In the genomic region with DNA sequence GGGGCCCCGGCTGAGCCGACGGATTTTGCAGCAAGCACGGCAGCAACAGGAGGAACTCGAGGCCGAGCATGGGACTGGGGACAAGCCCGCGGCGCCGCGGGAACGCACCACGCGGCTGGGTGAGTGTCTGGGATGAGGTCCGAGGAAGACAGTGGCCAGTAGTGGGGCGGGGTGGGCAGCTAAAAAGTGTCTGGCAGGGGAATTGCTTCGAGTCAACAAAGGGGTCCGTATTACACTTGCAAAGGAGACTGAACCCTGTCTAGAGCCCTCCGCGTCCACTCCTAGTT, we compare ENCODE assay signal across 8 cellular contexts. TPM values are rescaled to one million over a fixed set of nuclear protein-coding genes. Genes with fewer than 3 reads are reported as not detected.
DNase-seq lines count a peak whose midpoint lies in the region; ATAC-seq, FAIRE-seq and TF ChIP-seq lines count a peak whose summit lies in the region.

No MANE protein-coding gene starts in this region.

- H3K79me1 ChIP-seq in H1 (ENCODE audit: low read depth, low read length), result peaks cover 14% of the 10 kb centered on the region

- H3K9me3 ChIP-seq in OCI-LY1 (ENCODE audit: low read length) (no peaks in the 10 kb centered on the region), H1 (ENCODE audit: insufficient read depth in 2 of 2, low read depth in 1 of 2, low read length in 1 of 2) (no peaks in the 10 kb centered on the region)

- peaks cover 28% of the 10 kb centered on the region for H3K36me3 ChIP-seq in OCI-LY1 (ENCODE audit: insufficient read depth, low read length)
- H3K36me3 ChIP-seq in H1 (ENCODE audit: control insufficient read depth in 2 of 4, insufficient read depth in 4 of 4, low read length in 3 of 4), result peaks cover 4 to 21% (median 13%) of the 10 kb centered on the region in 4 experiments; a peak in 7 of 8 replicates

- peak overlapping the region; percentile 60; the same call in 1 of the 2 replicates for H3K18ac ChIP-seq in H1 (ENCODE audit: extremely low read depth, low read length)

- H3K27ac ChIP-seq in OCI-LY1 (ENCODE audit: low read depth, low read length, poor library complexity, severe bottlenecking), result peak overlapping the region; percentile 5
- peak overlapping the region; percentile 98 for H3K27ac ChIP-seq in H1 (ENCODE audit: low read depth, low read length)

- peak overlapping the region; percentile 82 for H2BK5ac ChIP-seq in H1 (ENCODE audit: low read depth, low read length)

- no peaks in the 10 kb centered on the region for H3K9me2 ChIP-seq in OCI-LY1 (ENCODE audit: low read depth, low read length)

- peak; percentile 18 to 25 for ATAC-seq in activated T-cell treated with anti-CD3 and anti-CD28 coated beads, Interleukin-2, amount 50 U/mL, for 72 hours (replicated peaks in 1 of 2)
- ATAC-seq in GM19328 (IDR thresholded peaks at IDR 0.05; ENCODE audit: unreplicated experiment), result no peak

- H2BK120ac ChIP-seq in H1 (replicated peaks; ENCODE audit: low read depth, low read length), result no peak overlapping the region

- no peak for FAIRE-seq in H1 (lab: Jason Lieb, UNC)

- H3F3A ChIP-seq in OCI-LY1 (ENCODE audit: insufficient read depth, low read length), result no peaks in the 10 kb centered on the region

- WGBS in H1 (ENCODE audit: extremely low coverage in 1 of 2, insufficient coverage in 1 of 2, insufficient read length in 1 of 2, insufficient replicate concordance in 2 of 2, low coverage in 1 of 2, low lambda C conversion rate in 2 of 2, missing lambda C conversion rate in 1 of 2), 2 experiments, result 0% methylated on average over 14 of the region's 20 CpGs; no CpG with 5 or more reads in 1 of the 2 experiments

- peaks cover 20 to 26% of the 10 kb centered on the region in 2 donors for H3K36me3 Mint-ChIP-seq in activated T-cell treated with anti-CD3 and anti-CD28 coated beads, Interleukin-2, amount 50 U/mL, for 72 hours (ENCODE audit: insufficient read depth in 2 of 2)
- peaks cover 19% of the 10 kb centered on the region for H3K36me3 Mint-ChIP-seq in nephron (ENCODE audit: low read depth)

- H2BK20ac ChIP-seq in H1 (ENCODE audit: low read length), result no peak overlapping the region

- H3K79me2 ChIP-seq in OCI-LY1 (ENCODE audit: insufficient read depth, low read length), result peaks cover 57% of the 10 kb centered on the region
- H3K79me2 ChIP-seq in H1 (ENCODE audit: control insufficient read depth in 1 of 2, insufficient read depth in 2 of 2, low read length in 2 of 2), result peaks cover 36 to 59% of the 10 kb centered on the region in 2 experiments

- H2BK12ac ChIP-seq in H1 (ENCODE audit: low read depth, low read length), result peak overlapping the region; percentile 41; the same call in 1 of the 2 replicates

- no peak overlapping the region for H3K56ac ChIP-seq in H1 (replicated peaks; ENCODE audit: insufficient read length, low read depth, low read length)

- no peak for TF ChIP-seq POLR2A in H1 (IDR thresholded peaks at IDR 0.05; ENCODE audit: control extremely low read depth in 1 of 2, low read depth in 2 of 2, low read length in 2 of 2)

- POLR2A ChIA-PET in H1 (lab: Charles Lee; ENCODE audit: partially characterized antibody), result interaction anchor here (0.7 to 12.2 kb wide), 27 partner anchors 9 to 725 kb away, joined by 3 to 235 read pairs (median 5); a partner anchor contains a TSS

- H4K5ac ChIP-seq in H1 (ENCODE audit: insufficient read length, low read depth, low read length), result peak overlapping the region; percentile 68

- peak overlapping the region; percentile 86 for H3K4me3 ChIP-seq in OCI-LY1 (ENCODE audit: low read depth, low read length, poor library complexity, severe bottlenecking)
- H3K4me3 ChIP-seq in H1 (ENCODE audit: extremely low read depth in 1 of 4, insufficient read depth in 2 of 4, low read depth in 3 of 4, low read length in 4 of 4), result peak overlapping the region; percentile 79 to 98 (median 87)

- H3K4me3 Mint-ChIP-seq in activated T-cell treated with anti-CD3 and anti-CD28 coated beads, Interleukin-2, amount 50 U/mL, for 72 hours, result peak overlapping the region; percentile 93 to 99
- peak overlapping the region; percentile 99 to 100 (median 99) for H3K4me3 Mint-ChIP-seq in nephron

- H2BK15ac ChIP-seq in H1 (ENCODE audit: low read length), result no peak overlapping the region

- H4K8ac ChIP-seq in H1 (ENCODE audit: extremely low read depth, insufficient read depth, low read length), result peak overlapping the region; percentile 99; the same call in 1 of the 2 replicates

- H3K27me3 ChIP-seq in OCI-LY1 (ENCODE audit: insufficient read depth, low read length) (no peaks in the 10 kb centered on the region), H1 (replicated peaks in 1 of 4; ENCODE audit: control insufficient read depth in 3 of 4, extremely low read depth in 1 of 4, insufficient read depth in 3 of 4, low read length in 3 of 4) (no peaks in the 10 kb centered on the region)

- H2AFZ ChIP-seq in OCI-LY1 (ENCODE audit: low read length) (no peak overlapping the region), H1 (ENCODE audit: low read length) (no peak overlapping the region)

- TF ChIP-seq CTCF in OCI-LY1 (IDR thresholded peaks at IDR 0.05; ENCODE audit: low read length) (no peak), H1 (IDR thresholded peaks at IDR 0.05; ENCODE audit: control extremely low read depth in 1 of 3, insufficient read depth in 1 of 3, low read depth in 1 of 3, low read length in 3 of 3) (no peak), nephron (IDR thresholded peaks at IDR 0.05; ENCODE audit: unreplicated experiment in 3 of 3) (no peak)

- H3K23me2 ChIP-seq in H1 (ENCODE audit: low read depth, low read length), result peaks cover 8% of the 10 kb centered on the region; the same call in 1 of the 2 replicates

- H3K4me1 ChIP-seq in OCI-LY1 (ENCODE audit: insufficient read depth, low read length, severe bottlenecking) (peaks cover 30% of the 10 kb centered on the region), H1 (replicated peaks in 1 of 4; ENCODE audit: control insufficient read depth in 3 of 4, insufficient read depth in 4 of 4, low read length in 3 of 4) (peaks cover 1 to 11% (median 4%) of the 10 kb centered on the region in 4 experiments; a peak in 3 of 7 replicates)

- no peaks in the 10 kb centered on the region for H4K20me1 ChIP-seq in OCI-LY1 (ENCODE audit: insufficient read depth, low read length)
- peaks cover 11% of the 10 kb centered on the region in 2 experiments for H4K20me1 ChIP-seq in H1 (replicated peaks in 1 of 2; ENCODE audit: control insufficient read depth in 1 of 2, insufficient read depth in 2 of 2, low read length in 2 of 2)

- CTCF ChIA-PET in H1 (lab: Charles Lee; ENCODE audit: partially characterized antibody), result interaction anchor here (0.8 to 11.4 kb wide), 24 partner anchors 8 to 179 kb away, joined by 3 to 166 read pairs (median 5); a partner anchor contains a TSS

- peaks cover 62% of the 10 kb centered on the region for H3K4me1 Mint-ChIP-seq in activated T-cell treated with anti-CD3 and anti-CD28 coated beads, Interleukin-2, amount 50 U/mL, for 72 hours (ENCODE audit: low read depth)
- peaks cover 46% of the 10 kb centered on the region for H3K4me1 Mint-ChIP-seq in nephron

- H3K27ac Mint-ChIP-seq in activated T-cell treated with anti-CD3 and anti-CD28 coated beads, Interleukin-2, amount 50 U/mL, for 72 hours, result peak overlapping the region; percentile 96
- H3K27ac Mint-ChIP-seq in nephron, result peak overlapping the region; percentile 99 to 100 (median 100)

- H3K9ac ChIP-seq in OCI-LY1 (ENCODE audit: low read length) (peak overlapping the region; percentile 86), H1 (replicated peaks in 1 of 4; ENCODE audit: extremely low read depth in 1 of 4, low read depth in 3 of 4, low read length in 3 of 4) (peak overlapping the region; percentile 88 to 95 (median 94))

- peak overlapping the region; percentile 18 for H2AK5ac ChIP-seq in H1 (ENCODE audit: low read depth, low read length)

- no peak for TF ChIP-seq RAD21 in H1 (IDR thresholded peaks at IDR 0.05 in 1 of 2, conservative IDR thresholded peaks at IDR 0.05 in 1 of 2; ENCODE audit: low read depth in 2 of 2, low read length in 2 of 2)

- DNase-seq in activated T-cell treated with anti-CD3 and anti-CD28 coated beads, Interleukin-2, amount 50 U/mL, for 72 hours, result no peak
- DNase-seq in activated T-cell treated with anti-CD3 and anti-CD28 coated beads, Interleukin-2, amount 50 U/mL, for 1 hour, result no peak
- DNase-seq in H1 (ENCODE audit: low read depth in 1 of 2, low spot score in 2 of 2) (no peak), SHP77 (lab: John Stamatoyannopoulos, UW) (no peak), GM19240 (ENCODE audit: insufficient read length, low spot score) (no peak)

- H3K14ac ChIP-seq in H1 (ENCODE audit: insufficient read length), result no peak overlapping the region

- TF ChIP-seq EP300 in H1 (IDR thresholded peaks at IDR 0.05; ENCODE audit: borderline replicate concordance in 1 of 2, low read depth in 2 of 2, low read length in 2 of 2), result no peak

- H3K23ac ChIP-seq in H1 (ENCODE audit: insufficient read length), result no peak overlapping the region

- H3K9me3 Mint-ChIP-seq in activated T-cell treated with anti-CD3 and anti-CD28 coated beads, Interleukin-2, amount 50 U/mL, for 72 hours, result no peaks in the 10 kb centered on the region
- H3K9me3 Mint-ChIP-seq in nephron, result no peaks in the 10 kb centered on the region

- H4K91ac ChIP-seq in H1 (replicated peaks; ENCODE audit: insufficient read length, low read length), result no peak overlapping the region

- no peak overlapping the region for H3K4ac ChIP-seq in H1 (replicated peaks; ENCODE audit: insufficient read length, low read depth, low read length)

- peak overlapping the region; percentile 100 for H3K4me2 ChIP-seq in OCI-LY1 (ENCODE audit: low read length)
- H3K4me2 ChIP-seq in H1 (ENCODE audit: insufficient read depth in 1 of 2, low read depth in 2 of 2, low read length in 2 of 2), result peak overlapping the region; percentile 94 to 96

- no peaks in the 10 kb centered on the region for H3K27me3 Mint-ChIP-seq in activated T-cell treated with anti-CD3 and anti-CD28 coated beads, Interleukin-2, amount 50 U/mL, for 72 hours (ENCODE audit: low read depth)
- no peaks in the 10 kb centered on the region for H3K27me3 Mint-ChIP-seq in nephron (ENCODE audit: low read depth)

RNA-seq across cellular contexts. Expression of a gene that starts 0.4 kb away (rescaled TPM):
- 10 to 100 TPM; 30.4 to 38.1 TPM for total RNA-seq in activated T-cell treated with anti-CD3 and anti-CD28 coated beads, Interleukin-2, amount 50 U/mL, for 72 hours
- 43.9 and 49.2 TPM in 2 replicates for total RNA-seq in H1 (2021; fragmentation: NEBNext Ultra II Directional; extraction: Animal tissue kit (Norgen Biotek cat#: 25700))
- polyA plus RNA-seq in H1 (2011; rRNA removed), result 37.3 and 42.8 TPM in 2 replicates
- 43.0 TPM for polyA plus RNA-seq in H1 (2011; cell fraction: cytosol; rRNA removed)
- 67.7 TPM for polyA plus RNA-seq in H1 (2011; cell fraction: nucleus; rRNA removed)
- polyA plus RNA-seq in H1 (2012, experiment 1 of 2), result 38.5 to 46.6 TPM (median 45.2 TPM) in 4 replicates
- 50.3 TPM for polyA plus RNA-seq in H1 (2012, experiment 2 of 2)
- 24.2 TPM for polyA plus RNA-seq in H1 (2013, experiment 1 of 2)
- 23.7 TPM for polyA plus RNA-seq in H1 (2013, experiment 2 of 2)
- polyA minus RNA-seq in H1 (2011; rRNA and poly(A)+ RNA removed), result 44.1 and 47.7 TPM in 2 replicates
- polyA minus RNA-seq in H1 (2011; cell fraction: cytosol; rRNA and poly(A)+ RNA removed), result 27.4 TPM
- 30.1 TPM for polyA minus RNA-seq in H1 (2011; cell fraction: nucleus; rRNA and poly(A)+ RNA removed)

RNA-seq across cellular contexts. Expression of a gene that starts 0.7 kb away (rescaled TPM):
- 10 to 100 TPM; 24.9 to 34.6 TPM for total RNA-seq in activated T-cell treated with anti-CD3 and anti-CD28 coated beads, Interleukin-2, amount 50 U/mL, for 72 hours
- 38.7 and 42.9 TPM in 2 replicates for total RNA-seq in H1 (2021; fragmentation: NEBNext Ultra II Directional; extraction: Animal tissue kit (Norgen Biotek cat#: 25700))
- 46.6 and 51.8 TPM in 2 replicates for polyA plus RNA-seq in H1 (2011; rRNA removed)
- polyA plus RNA-seq in H1 (2011; cell fraction: cytosol; rRNA removed), result 50.1 TPM
- 39.8 TPM for polyA plus RNA-seq in H1 (2011; cell fraction: nucleus; rRNA removed)
- 30.8 to 38.3 TPM (median 36.3 TPM) in 4 replicates for polyA plus RNA-seq in H1 (2012, experiment 1 of 2)
- polyA plus RNA-seq in H1 (2012, experiment 2 of 2), result 6.6 TPM
- polyA plus RNA-seq in H1 (2013, experiment 1 of 2), result 20.7 TPM
- 21.7 TPM for polyA plus RNA-seq in H1 (2013, experiment 2 of 2)
- 55.4 and 56.5 TPM in 2 replicates for polyA minus RNA-seq in H1 (2011; rRNA and poly(A)+ RNA removed)
- 23.5 TPM for polyA minus RNA-seq in H1 (2011; cell fraction: cytosol; rRNA and poly(A)+ RNA removed)
- polyA minus RNA-seq in H1 (2011; cell fraction: nucleus; rRNA and poly(A)+ RNA removed), result 24.5 TPM

RNA-seq across cellular contexts. Expression of a gene that starts 20.0 kb away (rescaled TPM):
- 100 to 1,000 TPM; 256 to 259 TPM for total RNA-seq in activated T-cell treated with anti-CD3 and anti-CD28 coated beads, Interleukin-2, amount 50 U/mL, for 72 hours
- total RNA-seq in H1 (2021; fragmentation: NEBNext Ultra II Directional; extraction: Animal tissue kit (Norgen Biotek cat#: 25700)), result 28.4 and 32.9 TPM in 2 replicates
- 30.6 and 42.3 TPM in 2 replicates for polyA plus RNA-seq in H1 (2011; rRNA removed)
- polyA plus RNA-seq in H1 (2011; cell fraction: cytosol; rRNA removed), result 27.6 TPM
- polyA plus RNA-seq in H1 (2011; cell fraction: nucleus; rRNA removed), result 37.6 TPM
- 21.0 to 25.7 TPM (median 25.5 TPM) in 4 replicates for polyA plus RNA-seq in H1 (2012, experiment 1 of 2)
- 32.3 TPM for polyA plus RNA-seq in H1 (2012, experiment 2 of 2)
- polyA plus RNA-seq in H1 (2013, experiment 1 of 2), result 19.1 TPM
- 17.0 TPM for polyA plus RNA-seq in H1 (2013, experiment 2 of 2)
- 14.9 and 20.3 TPM in 2 replicates for polyA minus RNA-seq in H1 (2011; rRNA and poly(A)+ RNA removed)
- polyA minus RNA-seq in H1 (2011; cell fraction: cytosol; rRNA and poly(A)+ RNA removed), result 15.9 TPM
- polyA minus RNA-seq in H1 (2011; cell fraction: nucleus; rRNA and poly(A)+ RNA removed), result 17.5 TPM

RNA-seq across cellular contexts. Expression of a gene that starts 26.5 kb away (rescaled TPM):
- total RNA-seq in activated T-cell treated with anti-CD3 and anti-CD28 coated beads, Interleukin-2, amount 50 U/mL, for 72 hours, result 10 to 100 TPM; 13.3 to 14.8 TPM
- total RNA-seq in H1 (2021; fragmentation: NEBNext Ultra II Directional; extraction: Animal tissue kit (Norgen Biotek cat#: 25700)), result 21.1 and 24.4 TPM in 2 replicates
- polyA plus RNA-seq in H1 (2011; rRNA removed), result 6.9 and 10.8 TPM in 2 replicates
- 13.0 TPM for polyA plus RNA-seq in H1 (2011; cell fraction: cytosol; rRNA removed)
- 22.0 TPM for polyA plus RNA-seq in H1 (2011; cell fraction: nucleus; rRNA removed)
- 15.7 to 27.2 TPM (median 20.7 TPM) in 4 replicates for polyA plus RNA-seq in H1 (2012, experiment 1 of 2)
- polyA plus RNA-seq in H1 (2012, experiment 2 of 2), result 1.6 TPM
- polyA plus RNA-seq in H1 (2013, experiment 1 of 2), result 10.4 TPM
- polyA plus RNA-seq in H1 (2013, experiment 2 of 2), result 8.7 TPM
- polyA minus RNA-seq in H1 (2011; rRNA and poly(A)+ RNA removed), result 10.2 and 12.0 TPM in 2 replicates
- polyA minus RNA-seq in H1 (2011; cell fraction: cytosol; rRNA and poly(A)+ RNA removed), result 9.2 TPM
- polyA minus RNA-seq in H1 (2011; cell fraction: nucleus; rRNA and poly(A)+ RNA removed), result 14.2 TPM
